Comparison of ENCODE assay signal across 1 cellular context in the genomic region with DNA sequence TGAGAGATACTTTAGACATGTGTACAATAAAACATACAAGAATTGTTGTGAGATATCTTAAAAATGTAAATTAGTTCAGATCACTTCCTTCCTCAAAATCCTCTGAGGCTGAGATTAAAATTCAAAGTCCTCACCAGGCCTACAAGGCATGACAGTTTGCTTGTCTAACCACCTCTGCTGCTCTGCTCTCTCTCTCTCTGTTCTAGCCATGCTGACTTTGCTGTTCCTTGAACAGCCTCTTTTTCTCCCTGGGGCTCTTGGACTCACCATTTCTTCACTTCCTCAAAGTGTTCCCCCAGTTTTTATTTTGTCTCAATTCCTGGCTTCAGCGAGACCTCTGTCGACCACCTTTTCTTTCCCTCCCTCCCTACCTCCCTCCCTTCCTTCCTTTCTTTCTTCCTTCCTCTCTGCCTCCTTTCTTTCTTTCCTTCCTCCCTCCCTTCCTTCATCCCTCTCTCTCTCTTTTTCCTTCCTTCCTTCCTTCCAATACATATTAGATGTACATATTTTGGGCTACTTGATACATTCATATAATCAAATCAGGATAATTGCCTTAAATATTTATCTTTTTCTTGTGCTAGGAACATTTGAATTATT.
TF ChIP-seq lines count a peak whose summit lies in the region.

No MANE protein-coding gene starts in this region.

TF ChIP-seq in WTC11, 78 proteins besides CTCF, POLR2A, EP300 and RAD21 (continued from another document):
- TF ChIP-seq AFF4 (CRISPR knock-in tag; IDR thresholded peaks at IDR 0.05; ENCODE audit: borderline replicate concordance) = no peak
- no peak for TF ChIP-seq FOXJ3 (CRISPR knock-in tag; IDR thresholded peaks at IDR 0.05; ENCODE audit: borderline replicate concordance)
- no peak for TF ChIP-seq ZNF121 (CRISPR knock-in tag; IDR thresholded peaks at IDR 0.05)
- no peak for TF ChIP-seq NFATC4 (CRISPR knock-in tag; IDR thresholded peaks at IDR 0.05)
- TF ChIP-seq RORB (CRISPR knock-in tag; IDR thresholded peaks at IDR 0.05) = no peak
- no peak for TF ChIP-seq ZNF138 (CRISPR knock-in tag; conservative IDR thresholded peaks at IDR 0.05)
- TF ChIP-seq SOX15 (CRISPR knock-in tag; IDR thresholded peaks at IDR 0.05) = no peak
- no peak for TF ChIP-seq MXD4 (CRISPR knock-in tag; IDR thresholded peaks at IDR 0.05; ENCODE audit: borderline replicate concordance)
- no peak for TF ChIP-seq ZNF416 (CRISPR knock-in tag; IDR thresholded peaks at IDR 0.05)
